ENCODE assay signal across 16 cellular contexts in the genomic region with DNA sequence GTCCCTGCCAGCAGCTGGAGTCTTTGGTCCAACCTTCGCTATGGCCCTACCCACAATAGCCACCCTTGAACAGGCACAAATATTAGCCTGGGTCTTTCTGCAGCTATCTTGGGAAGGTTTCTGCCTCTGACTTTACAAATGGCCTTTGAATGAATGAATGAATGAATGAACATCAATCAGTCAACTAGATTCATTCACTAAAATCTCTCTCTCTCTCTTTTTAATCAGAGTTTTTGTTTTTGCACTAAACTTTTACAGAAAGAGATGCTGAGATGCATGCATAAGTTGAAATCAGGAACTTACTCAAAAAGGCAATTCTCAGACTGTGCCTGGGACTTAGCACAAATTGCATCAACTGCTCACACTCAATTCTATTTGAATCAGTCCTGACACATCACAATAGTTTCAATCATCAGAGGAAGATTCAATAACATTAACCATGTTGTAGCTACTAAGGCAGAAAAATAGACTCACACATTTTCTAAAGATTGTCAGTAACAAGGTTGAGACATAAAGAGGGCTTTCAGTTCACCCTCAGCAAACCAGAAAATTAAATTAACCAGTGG. TPM values are rescaled to one million over a fixed set of nuclear protein-coding genes. Genes with fewer than 3 reads are reported as not detected.
DNase-seq lines count a peak whose midpoint lies in the region; ATAC-seq, FAIRE-seq and TF ChIP-seq lines count a peak whose summit lies in the region.
"Had no signal": no experiment of that assay in that cellular context is flagged by ENCODE, and none has a peak within 500 bp of the region (broad histone marks: within the 10 kb centered on the region; RNA-seq: fewer than 3 reads in every experiment).

No MANE protein-coding gene starts in this region.

- peaks cover 10% of the 10 kb centered on the region for H3K4me1 Mint-ChIP-seq in activated CD4-positive, alpha-beta T cell treated with anti-CD3 and anti-CD28 coated beads for 36 hours
- H3K4me1 Mint-ChIP-seq in activated CD4-positive, alpha-beta T cell treated with anti-CD3 and anti-CD28 coated beads, Interleukin-2, amount 10 ng/mL, durations not matched to agents 7 days and 5 days = peaks cover 16% of the 10 kb centered on the region

- H2BK5ac ChIP-seq in neuronal stem cell (ENCODE audit: low read length) = no peak overlapping the region

- H3K14ac ChIP-seq in neuronal stem cell (ENCODE audit: low read length) = no peak overlapping the region

- no peak for TF ChIP-seq POLR2A in GM12878 (IDR thresholded peaks at IDR 0.05; ENCODE audit: low read depth, low read length)

- no peak for FAIRE-seq in GM12878 (lab: Jason Lieb, UNC)
- FAIRE-seq: GM18507 had no signal

- peaks cover 5% of the 10 kb centered on the region for H3K27me3 Mint-ChIP-seq in activated CD4-positive, alpha-beta T cell treated with anti-CD3 and anti-CD28 coated beads for 36 hours
- H3K27me3 Mint-ChIP-seq in activated CD4-positive, alpha-beta T cell treated with anti-CD3 and anti-CD28 coated beads, Interleukin-2, amount 10 ng/mL, durations not matched to agents 7 days and 5 days = no peaks in the 10 kb centered on the region

- no peak overlapping the region for H3K4me3 Mint-ChIP-seq in activated CD4-positive, alpha-beta T cell treated with anti-CD3 and anti-CD28 coated beads for 36 hours
- no peak overlapping the region for H3K4me3 Mint-ChIP-seq in activated CD4-positive, alpha-beta T cell treated with anti-CD3 and anti-CD28 coated beads, Interleukin-2, amount 10 ng/mL, durations not matched to agents 7 days and 5 days
- H3K4me3 Mint-ChIP-seq: CD8-positive, alpha-beta memory T cell had no signal

- in situ Hi-C loops in GM12878 (cut with MboI) = no loop called here

- no peak overlapping the region for H3K27ac ChIP-seq in GM12878 (ENCODE audit: control insufficient read depth, insufficient read depth)
- no peak overlapping the region for H3K27ac ChIP-seq in neuronal stem cell (replicated peaks; ENCODE audit: low read length)
- no peak overlapping the region for H3K27ac ChIP-seq in osteoblast (ENCODE audit: low read depth, low read length)
- no peak overlapping the region for H3K27ac ChIP-seq in psoas muscle
- H3K27ac ChIP-seq: 22Rv1, BLaER1, GM23248 had no signal

- no peak overlapping the region for H2AFZ ChIP-seq in GM12878 (ENCODE audit: control insufficient read depth, low read depth, low read length)
- H2AFZ ChIP-seq in neuronal stem cell (ENCODE audit: low read length) = no peak overlapping the region
- no peak overlapping the region for H2AFZ ChIP-seq in osteoblast (ENCODE audit: low read length)
- H2AFZ ChIP-seq: GM23248 had no signal

- no peak overlapping the region for H3K27ac Mint-ChIP-seq in activated CD4-positive, alpha-beta T cell treated with anti-CD3 and anti-CD28 coated beads for 36 hours
- no peak overlapping the region for H3K27ac Mint-ChIP-seq in activated CD4-positive, alpha-beta T cell treated with anti-CD3 and anti-CD28 coated beads, Interleukin-2, amount 10 ng/mL, durations not matched to agents 7 days and 5 days
- H3K27ac Mint-ChIP-seq: CD8-positive, alpha-beta memory T cell had no signal

- POLR2A ChIA-PET in activated CD4-positive, alpha-beta T cell treated with anti-CD3 and anti-CD28 coated beads for 36 hours (lab: Charles Lee) = interaction anchor here (0.7 kb wide), 1 partner anchor 170 kb away, joined by 3 read pairs; no protein-coding TSS in a partner anchor
- POLR2A ChIA-PET in activated CD4-positive, alpha-beta T cell treated with anti-CD3 and anti-CD28 coated beads, Interleukin-2, amount 10 ng/mL, durations not matched to agents 7 days and 5 days (lab: Charles Lee) = no interaction called here
- POLR2A ChIA-PET in GM12878 (lab: Charles Lee) = interaction anchor here (0.5 to 1.1 kb wide), 4 partner anchors 9 to 71 kb away, joined by 3 to 4 read pairs (median 4); no protein-coding TSS in a partner anchor

- H3K4me3 ChIP-seq in GM12878 (no peak overlapping the region), neuronal stem cell (ENCODE audit: low read length in 2 of 2) (no peak overlapping the region), osteoblast (ENCODE audit: insufficient read depth, low read length) (no peak overlapping the region), psoas muscle (no peak overlapping the region), BE2C (ENCODE audit: low read depth, low read length) (no peak overlapping the region)
- H3K4me3 ChIP-seq: BLaER1, GM23248 had no signal

- intact Hi-C loops in activated CD4-positive, alpha-beta T cell treated with anti-CD3 and anti-CD28 coated beads for 36 hours (cut with DNase I, micrococcal nuclease) = no loop called here
- intact Hi-C loops in GM12878 (cut with micrococcal nuclease; ENCODE audit: unreplicated experiment) = no loop called here
- intact Hi-C loops in psoas muscle (cut with DNase I) = no loop called here

- peak; percentile 49 for ATAC-seq in activated CD4-positive, alpha-beta T cell treated with anti-CD3 and anti-CD28 coated beads for 36 hours
- peak; percentile 68 for ATAC-seq in GM12878
- ATAC-seq in psoas muscle = no peak

- SMC1A ChIA-PET in GM12878 (lab: Charles Lee; ENCODE audit: uncharacterized antibody, unreplicated experiment) = interaction anchor here (0.6 to 16.9 kb wide), 9 partner anchors 5 to 261 kb away, joined by 3 to 379 read pairs (median 4); no protein-coding TSS in a partner anchor

- no peak overlapping the region for H4K8ac ChIP-seq in neuronal stem cell (ENCODE audit: low read depth, low read length)

- H3K4me1 ChIP-seq in GM12878 (ENCODE audit: control insufficient read depth, insufficient read depth, low read length) (peaks cover 7% of the 10 kb centered on the region; the same call in 1 of the 2 replicates), neuronal stem cell (ENCODE audit: control insufficient read depth in 2 of 2, insufficient read depth in 1 of 2, low read depth in 1 of 2, low read length in 2 of 2) (peaks cover 0 to 3% of the 10 kb centered on the region in 2 donors), osteoblast (ENCODE audit: insufficient read depth, low read length) (no peaks in the 10 kb centered on the region), psoas muscle (peaks cover 2% of the 10 kb centered on the region), BE2C (peaks cover 5% of the 10 kb centered on the region; the same call in 1 of the 2 replicates)

- peak overlapping the region; percentile 39 for H3K23ac ChIP-seq in neuronal stem cell (ENCODE audit: low read depth, low read length, poor library complexity)

- no TSS peak for BruUV-seq in GM12878 (replicated peaks; lab: Mats Ljungman, UMichigan)

- RAD21 ChIA-PET in GM12878 (lab: Charles Lee; ENCODE audit: unreplicated experiment) = interaction anchor here (1.7 to 11.3 kb wide), 2 partner anchors 14 to 257 kb away, joined by 5 to 134 read pairs; no protein-coding TSS in a partner anchor

- no peak overlapping the region for H2BK12ac ChIP-seq in neuronal stem cell (ENCODE audit: low read length)

- no peak for TF ChIP-seq RAD21 in GM12878 (IDR thresholded peaks at IDR 0.05; ENCODE audit: insufficient read depth, low read depth, low read length)

- no peak overlapping the region for H3K9ac ChIP-seq in GM12878 (ENCODE audit: control insufficient read depth, insufficient read depth, low read length)
- H3K9ac ChIP-seq in neuronal stem cell (ENCODE audit: low read depth, low read length, poor library complexity) = no peak overlapping the region
- H3K9ac ChIP-seq: BLaER1, GM23248 had no signal

- H3K36me3 ChIP-seq in GM12878 (ENCODE audit: control insufficient read depth in 2 of 2, insufficient read depth in 2 of 2, low read length in 1 of 2) = no peaks in the 10 kb centered on the region
- H3K36me3 ChIP-seq in neuronal stem cell (replicated peaks in 1 of 2; ENCODE audit: control insufficient read depth in 2 of 2, insufficient read depth in 2 of 2, low read length in 2 of 2) = no peaks in the 10 kb centered on the region
- no peaks in the 10 kb centered on the region for H3K36me3 ChIP-seq in osteoblast (ENCODE audit: insufficient read depth, low read length)
- H3K36me3 ChIP-seq in psoas muscle (ENCODE audit: insufficient read depth in 1 of 2, low read depth in 1 of 2) = no peaks in the 10 kb centered on the region
- no peaks in the 10 kb centered on the region for H3K36me3 ChIP-seq in BE2C
- H3K36me3 ChIP-seq: BLaER1 had no signal

- DNase-seq in activated CD4-positive, alpha-beta T cell treated with anti-CD3 and anti-CD28 coated beads for 36 hours = no peak
- no peak for DNase-seq in activated CD4-positive, alpha-beta T cell treated with anti-CD3 and anti-CD28 coated beads, Interleukin-2, amount 10 ng/mL, durations not matched to agents 7 days and 5 days
- DNase-seq in GM12878 (ENCODE audit: low read depth, low spot score) = no peak
- DNase-seq in neuronal stem cell (ENCODE audit: low spot score) = no peak
- DNase-seq in osteoblast (ENCODE audit: insufficient read length, low spot score, missing footprints) = no peak
- DNase-seq in psoas muscle = no peak
- no peak for DNase-seq in BE2C
- DNase-seq: Caco-2; CD8-positive, alpha-beta memory T cell; DMS53; GM23248; H7; IMR-90 had no signal

- no peak overlapping the region for H3K4ac ChIP-seq in neuronal stem cell (ENCODE audit: low read length)

- no peaks in the 10 kb centered on the region; the same call in 2 of the 3 replicates for H3K9me3 ChIP-seq in GM12878 (replicated peaks; ENCODE audit: control insufficient read depth, insufficient read depth, low read length)
- no peaks in the 10 kb centered on the region for H3K9me3 ChIP-seq in neuronal stem cell (replicated peaks in 1 of 2; ENCODE audit: control insufficient read depth in 2 of 2, insufficient read depth in 1 of 2, low read depth in 1 of 2, low read length in 2 of 2)
- H3K9me3 ChIP-seq in osteoblast (ENCODE audit: low read depth, low read length) = no peaks in the 10 kb centered on the region
- no peaks in the 10 kb centered on the region for H3K9me3 ChIP-seq in psoas muscle
- no peaks in the 10 kb centered on the region for H3K9me3 ChIP-seq in BE2C
- H3K9me3 ChIP-seq: BLaER1, Caco-2 had no signal

- H4K91ac ChIP-seq in neuronal stem cell (ENCODE audit: low read depth, low read length, poor library complexity) = no peak overlapping the region

- no peak for TF ChIP-seq EP300 in GM12878 (IDR thresholded peaks at IDR 0.05; ENCODE audit: borderline replicate concordance in 1 of 2, control insufficient read depth in 1 of 2, low read depth in 2 of 2, low read length in 2 of 2)

- H3K27me3 ChIP-seq in GM12878 (replicated peaks in 1 of 2; ENCODE audit: control insufficient read depth in 2 of 2, insufficient read depth in 2 of 2, low read length in 1 of 2) (no peaks in the 10 kb centered on the region), neuronal stem cell (ENCODE audit: control insufficient read depth in 3 of 3, insufficient read depth in 3 of 3, low read depth in 1 of 3, low read length in 3 of 3) (no peaks in the 10 kb centered on the region), osteoblast (ENCODE audit: insufficient read depth, low read length) (no peaks in the 10 kb centered on the region), psoas muscle (ENCODE audit: insufficient read depth in 3 of 3, low read length in 2 of 3) (peaks cover 0 to 3% (median 0%) of the 10 kb centered on the region in 3 donors), BE2C (no peaks in the 10 kb centered on the region)
- H3K27me3 ChIP-seq: BLaER1 had no signal

- H3K4me2 ChIP-seq in GM12878 (ENCODE audit: control insufficient read depth, insufficient read depth) (no peak overlapping the region), neuronal stem cell (ENCODE audit: insufficient read depth, low read length, poor library complexity, severe bottlenecking) (no peak overlapping the region), osteoblast (ENCODE audit: insufficient read depth, low read length) (no peak overlapping the region)
- H3K4me2 ChIP-seq: BLaER1 had no signal

- CTCF ChIA-PET in activated CD4-positive, alpha-beta T cell treated with anti-CD3 and anti-CD28 coated beads for 36 hours (lab: Charles Lee) = no interaction called here
- CTCF ChIA-PET in activated CD4-positive, alpha-beta T cell treated with anti-CD3 and anti-CD28 coated beads, Interleukin-2, amount 10 ng/mL, durations not matched to agents 7 days and 5 days (lab: Charles Lee) = no interaction called here
- CTCF ChIA-PET in GM12878 (lab: Yijun Ruan, JAX) = interaction anchor here (0.6 to 1.8 kb wide), 4 partner anchors 11 to 257 kb away, joined by 3 to 8 read pairs (median 4); no protein-coding TSS in a partner anchor

- H2AK5ac ChIP-seq in neuronal stem cell (ENCODE audit: low read depth, low read length) = no peak overlapping the region

- H3K36me3 Mint-ChIP-seq in activated CD4-positive, alpha-beta T cell treated with anti-CD3 and anti-CD28 coated beads for 36 hours (ENCODE audit: low read depth) = no peaks in the 10 kb centered on the region
- H3K36me3 Mint-ChIP-seq in activated CD4-positive, alpha-beta T cell treated with anti-CD3 and anti-CD28 coated beads, Interleukin-2, amount 10 ng/mL, durations not matched to agents 7 days and 5 days (ENCODE audit: low read depth) = peaks cover 2% of the 10 kb centered on the region
- H3K36me3 Mint-ChIP-seq: CD8-positive, alpha-beta memory T cell had no signal

- H4K20me1 ChIP-seq in GM12878 (ENCODE audit: control insufficient read depth, insufficient read depth) (no peaks in the 10 kb centered on the region; the same call in 1 of the 2 replicates), osteoblast (ENCODE audit: insufficient read depth, low read length) (no peaks in the 10 kb centered on the region)
- H4K20me1 ChIP-seq: BLaER1 had no signal

- no peaks in the 10 kb centered on the region for H3K9me3 Mint-ChIP-seq in activated CD4-positive, alpha-beta T cell treated with anti-CD3 and anti-CD28 coated beads for 36 hours (ENCODE audit: low read depth)
- no peaks in the 10 kb centered on the region for H3K9me3 Mint-ChIP-seq in activated CD4-positive, alpha-beta T cell treated with anti-CD3 and anti-CD28 coated beads, Interleukin-2, amount 10 ng/mL, durations not matched to agents 7 days and 5 days
- H3K9me3 Mint-ChIP-seq: CD8-positive, alpha-beta memory T cell had no signal

- H3K18ac ChIP-seq in neuronal stem cell (ENCODE audit: low read length) = peak overlapping the region; percentile 67

- 78% methylated on average over 1 of the region's 1 CpG for WGBS in GM12878 (ENCODE audit: insufficient coverage, insufficient replicate concordance, low lambda C conversion rate, missing lambda C conversion rate)
- WGBS in neuronal stem cell (ENCODE audit: extremely low coverage in 2 of 2, insufficient read length in 2 of 2, insufficient replicate concordance in 1 of 2), 2 donors = no CpG with 5 or more reads among the region's 1 CpG
- 55 to 83% (median 80%) methylated on average over 1 of the region's 1 CpG for WGBS in psoas muscle, 3 donors

- H2BK15ac ChIP-seq in neuronal stem cell (ENCODE audit: low read length) = no peak overlapping the region

- H3K79me2 ChIP-seq in GM12878 (ENCODE audit: control insufficient read depth, insufficient read depth, low read length) (no peaks in the 10 kb centered on the region), osteoblast (ENCODE audit: insufficient read depth, low read length) (no peaks in the 10 kb centered on the region)

- no peak overlapping the region for H2BK120ac ChIP-seq in neuronal stem cell (ENCODE audit: low read depth, low read length)

- no peak for TF ChIP-seq CTCF in GM12878 (IDR thresholded peaks at IDR 0.05 in 2 of 3, conservative IDR thresholded peaks at IDR 0.05 in 1 of 3; ENCODE audit: control insufficient read depth in 2 of 3, extremely low read depth in 1 of 3, insufficient read depth in 1 of 3, low read depth in 3 of 3, low read length in 3 of 3)
- TF ChIP-seq CTCF in osteoblast (IDR thresholded peaks at IDR 0.05; ENCODE audit: extremely low read depth, low read depth, low read length) = no peak
- no peak for TF ChIP-seq CTCF in psoas muscle (IDR thresholded peaks at IDR 0.05)
- TF ChIP-seq CTCF in BE2C (IDR thresholded peaks at IDR 0.05; ENCODE audit: low read depth, low read length) = no peak

- H3K79me1 ChIP-seq in neuronal stem cell (ENCODE audit: low read depth, low read length) = no peaks in the 10 kb centered on the region

RNA-seq across cellular contexts. Expression of gene ANXA3, which starts 55.0 kb away (rescaled TPM):
- 1 to 10 TPM in 1 of 2 experiments, under 1 TPM in 1; 0.49 to 1.0 TPM for total RNA-seq in activated CD4-positive, alpha-beta T cell treated with anti-CD3 and anti-CD28 coated beads for 36 hours
- total RNA-seq in activated CD4-positive, alpha-beta T cell treated with anti-CD3 and anti-CD28 coated beads, Interleukin-2, amount 10 ng/mL, durations not matched to agents 7 days and 5 days = 1 to 10 TPM; 1.2 to 2.2 TPM
- total RNA-seq in GM12878 (2013; cell fraction: nucleolus; rRNA removed) = 1.3 and 3.0 TPM in 2 replicates
- total RNA-seq in GM12878 (2014; rRNA removed) (0.28 and 0.33 TPM in 2 replicates), GM12878 (2014; rRNA removed; fragmentation: Illumina TruSeq; extraction: Trizol) (0.58 and 0.78 TPM in 2 replicates), GM12878 (2021) (1.1 and 1.2 TPM in 2 replicates), osteoblast (2.1 and 2.9 TPM in 2 replicates), psoas muscle (10 to 100 TPM; 11.8 to 19.1 (median 16.0) TPM)
- not detected for polyA plus RNA-seq in GM12878 (2011; ENCODE audit: low read depth)
- polyA plus RNA-seq in GM12878 (2011; rRNA removed) (14.7 and 23.4 TPM in 2 replicates), GM12878 (2014; fragmentation: Illumina TruSeq; extraction: Trizol) (0.85 and 0.89 TPM in 2 replicates), GM12878 (2014; fragmentation: Nextera tagmentation; extraction: Ambion mirVana) (under 1 TPM; 0.90 to 0.92 TPM), GM12878 (2014; rRNA removed) (0.32 and 0.74 TPM in 2 replicates), GM12878 (2016; fragmentation: Nextera tagmentation; extraction: Ambion mirVana) (1 to 10 TPM; 1.2 to 2.1 TPM), psoas muscle (10 to 100 TPM; 14.7 to 27.6 (median 22.2) TPM)
- polyA plus RNA-seq in GM12878 (2011; cell fraction: cytosol; rRNA removed) = 12.7 and 13.3 TPM in 2 replicates
- polyA plus RNA-seq in GM12878 (2011; cell fraction: nucleus; rRNA removed) = 10.1 and 13.7 TPM in 2 replicates
- not detected in 2 replicates for polyA plus RNA-seq in GM12878 (2012)
- 11.5 and 13.7 TPM in 2 replicates for polyA minus RNA-seq in GM12878 (2011; rRNA and poly(A)+ RNA removed)
- polyA minus RNA-seq in GM12878 (2011; cell fraction: cytosol; rRNA and poly(A)+ RNA removed) = 6.5 and 14.3 TPM in 2 replicates
- polyA minus RNA-seq in GM12878 (2011; cell fraction: nucleus; rRNA and poly(A)+ RNA removed) = 8.3 and 8.7 TPM in 2 replicates
- polyA plus RNA-seq in neuronal stem cell (2013, experiment 1 of 2) = 8.1 TPM
- polyA plus RNA-seq in neuronal stem cell (2013, experiment 2 of 2) = 7.1 TPM
- not detected for polyA plus RNA-seq in BE2C (2012; ENCODE audit: insufficient read depth, insufficient read length, low read depth)
- total RNA-seq: CD8-positive, alpha-beta memory T cell had no signal
- polyA plus RNA-seq: CD8-positive, alpha-beta memory T cell had no signal

Comparison
In these comparisons a context has a peak if more than half of its experiments do, and no peak if none do; other contexts are left out.
1. ATAC-seq: peak in activated CD4-positive, alpha-beta T cell treated with anti-CD3 and anti-CD28 coated beads for 36 hours (single experiment) and GM12878 (single experiment); none in psoas muscle (0 of 4).